In the genomic region with DNA sequence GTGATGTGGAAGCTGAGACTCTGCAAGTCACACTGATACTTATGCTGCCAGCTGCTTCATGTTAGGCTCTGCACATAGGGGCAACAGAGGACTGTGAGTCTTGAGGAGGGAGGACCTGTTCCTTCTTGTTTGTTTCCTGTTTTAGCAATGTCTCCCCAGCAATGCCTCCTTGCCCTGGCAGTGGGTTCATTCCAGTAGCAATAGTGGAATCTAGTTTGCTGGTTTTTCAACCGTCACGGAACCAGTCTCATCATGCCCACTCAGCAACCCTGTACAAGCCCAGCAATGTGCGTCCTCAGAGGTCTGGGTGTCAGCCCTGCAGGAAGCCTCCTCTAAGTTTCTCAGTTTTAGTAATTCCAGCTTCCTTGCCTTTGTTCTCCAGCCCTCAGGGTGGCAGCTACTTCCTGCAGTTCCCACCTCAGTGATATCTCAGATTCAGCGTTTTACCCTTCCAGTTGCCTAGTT, we compare ENCODE assay signal across 12 cellular contexts. TPM values are rescaled to one million over a fixed set of nuclear protein-coding genes. Genes with fewer than 3 reads are reported as not detected.
DNase-seq lines count a peak whose midpoint lies in the region; ATAC-seq lines count a peak whose summit lies in the region.
"Had no signal": no experiment of that assay in that cellular context is flagged by ENCODE, and none has a peak within 500 bp of the region (broad histone marks: within the 10 kb centered on the region; RNA-seq: fewer than 3 reads in every experiment).

No MANE protein-coding gene starts in this region.

- H3K36me3 Mint-ChIP-seq in activated CD4-positive, alpha-beta T cell treated with anti-CD3 and anti-CD28 coated beads, Interleukin-2, amount 10 ng/mL, durations not matched to agents 7 days and 5 days (ENCODE audit: low read depth), result no peaks in the 10 kb centered on the region
- H3K36me3 Mint-ChIP-seq in activated naive CD4-positive, alpha-beta T cell treated with anti-CD3 and anti-CD28 coated beads, Interleukin-2, amount 10 ng/mL, durations not matched to agents 7 days and 5 days, result no peaks in the 10 kb centered on the region

- no peak for ATAC-seq in GM21360 (IDR thresholded peaks at IDR 0.05; ENCODE audit: unreplicated experiment)

- peak overlapping the region; percentile 12 for H3K4me3 Mint-ChIP-seq in activated CD4-positive, alpha-beta T cell treated with anti-CD3 and anti-CD28 coated beads, Interleukin-2, amount 10 ng/mL, durations not matched to agents 7 days and 5 days
- no peak overlapping the region for H3K4me3 Mint-ChIP-seq in activated naive CD4-positive, alpha-beta T cell treated with anti-CD3 and anti-CD28 coated beads, Interleukin-2, amount 10 ng/mL, durations not matched to agents 7 days and 5 days

- peak; percentile 27 for DNase-seq in activated CD4-positive, alpha-beta T cell treated with anti-CD3 and anti-CD28 coated beads, Interleukin-2, amount 10 ng/mL, durations not matched to agents 7 days and 5 days
- no peak for DNase-seq in activated CD4-positive, alpha-beta T cell treated with anti-CD3 and anti-CD28 coated beads, Interleukin-2, amount 50 U/mL, for 4 hours
- DNase-seq in activated naive CD4-positive, alpha-beta T cell treated with anti-CD3 and anti-CD28 coated beads, Interleukin-2, amount 10 ng/mL, durations not matched to agents 7 days and 5 days, result peak; percentile 40
- peak; percentile 63 for DNase-seq in kidney tubule cell (ENCODE audit: low spot score)
- DNase-seq in stimulated activated naive CD4-positive, alpha-beta T cell treated with Interleukin-2 at 50 U/mL for 16 hours (lab: John Stamatoyannopoulos, UW), result peak; percentile 9
- DNase-seq in NCI-H1930 (lab: John Stamatoyannopoulos, UW), result no peak
- DNase-seq in substantia nigra (lab: John Stamatoyannopoulos, UW), result no peak
- DNase-seq: ACHN; activated effector memory CD4-positive, alpha-beta T cell treated with anti-CD3 and anti-CD28 coated beads, Interleukin-2, amount 50 U/mL, for 16 hours; NCI-H446 treated with DMSO at 0.1 percent for 48 hours; SW 1271 had no signal

- no peak overlapping the region for H3K27ac ChIP-seq in substantia nigra (ENCODE audit: low read depth, low read length, poor library complexity, severe bottlenecking)

- H3K27me3 Mint-ChIP-seq in activated CD4-positive, alpha-beta T cell treated with anti-CD3 and anti-CD28 coated beads, Interleukin-2, amount 10 ng/mL, durations not matched to agents 7 days and 5 days, result peaks cover 6% of the 10 kb centered on the region
- no peaks in the 10 kb centered on the region for H3K27me3 Mint-ChIP-seq in activated naive CD4-positive, alpha-beta T cell treated with anti-CD3 and anti-CD28 coated beads, Interleukin-2, amount 10 ng/mL, durations not matched to agents 7 days and 5 days

- H3K4me1 Mint-ChIP-seq in activated CD4-positive, alpha-beta T cell treated with anti-CD3 and anti-CD28 coated beads, Interleukin-2, amount 10 ng/mL, durations not matched to agents 7 days and 5 days, result peaks cover 52% of the 10 kb centered on the region
- H3K4me1 Mint-ChIP-seq in activated naive CD4-positive, alpha-beta T cell treated with anti-CD3 and anti-CD28 coated beads, Interleukin-2, amount 10 ng/mL, durations not matched to agents 7 days and 5 days, result peaks cover 47% of the 10 kb centered on the region

- POLR2A ChIA-PET in activated CD4-positive, alpha-beta T cell treated with anti-CD3 and anti-CD28 coated beads, Interleukin-2, amount 10 ng/mL, durations not matched to agents 7 days and 5 days (lab: Charles Lee), result no interaction called here

- H3K27ac Mint-ChIP-seq in activated CD4-positive, alpha-beta T cell treated with anti-CD3 and anti-CD28 coated beads, Interleukin-2, amount 10 ng/mL, durations not matched to agents 7 days and 5 days, result peak overlapping the region; percentile 71
- no peak overlapping the region for H3K27ac Mint-ChIP-seq in activated naive CD4-positive, alpha-beta T cell treated with anti-CD3 and anti-CD28 coated beads, Interleukin-2, amount 10 ng/mL, durations not matched to agents 7 days and 5 days

- H3K9me3 Mint-ChIP-seq in activated CD4-positive, alpha-beta T cell treated with anti-CD3 and anti-CD28 coated beads, Interleukin-2, amount 10 ng/mL, durations not matched to agents 7 days and 5 days, result no peaks in the 10 kb centered on the region
- H3K9me3 Mint-ChIP-seq in activated naive CD4-positive, alpha-beta T cell treated with anti-CD3 and anti-CD28 coated beads, Interleukin-2, amount 10 ng/mL, durations not matched to agents 7 days and 5 days, result no peaks in the 10 kb centered on the region

- CTCF ChIA-PET in activated CD4-positive, alpha-beta T cell treated with anti-CD3 and anti-CD28 coated beads, Interleukin-2, amount 10 ng/mL, durations not matched to agents 7 days and 5 days (lab: Charles Lee), result interaction anchor here (0.9 to 2.4 kb wide), 5 partner anchors 9 to 774 kb away, joined by 3 to 12 read pairs (median 3); no protein-coding TSS in a partner anchor
- CTCF ChIA-PET in activated naive CD4-positive, alpha-beta T cell treated with anti-CD3 and anti-CD28 coated beads, Interleukin-2, amount 10 ng/mL, durations not matched to agents 7 days and 5 days (lab: Charles Lee), result interaction anchor here (0.7 to 1.9 kb wide), 9 partner anchors 9 to 111 kb away, joined by 3 to 8 read pairs (median 4); no protein-coding TSS in a partner anchor

RNA-seq across cellular contexts. Expression of a gene that starts 20.5 kb away (rescaled TPM):
- not detected for total RNA-seq in activated CD4-positive, alpha-beta T cell treated with anti-CD3 and anti-CD28 coated beads, Interleukin-2, amount 10 ng/mL, durations not matched to agents 7 days and 5 days

Comparison
In these comparisons a context has a peak if more than half of its experiments do, and no peak if none do; other contexts are left out.
1. DNase-seq: peak in activated CD4-positive, alpha-beta T cell treated with anti-CD3 and anti-CD28 coated beads, Interleukin-2, amount 10 ng/mL, durations not matched to agents 7 days and 5 days (single experiment), activated naive CD4-positive, alpha-beta T cell treated with anti-CD3 and anti-CD28 coated beads, Interleukin-2, amount 10 ng/mL, durations not matched to agents 7 days and 5 days (single experiment), kidney tubule cell (single experiment) and stimulated activated naive CD4-positive, alpha-beta T cell treated with Interleukin-2 at 50 U/mL for 16 hours (single experiment); none in activated CD4-positive, alpha-beta T cell treated with anti-CD3 and anti-CD28 coated beads, Interleukin-2, amount 50 U/mL, for 4 hours (0 of 2), NCI-H1930 (0 of 2) and substantia nigra (0 of 49).